ENCODE assay signal across 8 cellular contexts in genomic region chr18:44759925-44760342, GRCh38.
DNase-seq lines count a peak whose midpoint lies in the region; ATAC-seq and TF ChIP-seq lines count a peak whose summit lies in the region.

No MANE protein-coding gene starts in this region.

- no peaks in the 10 kb centered on the region for H3K36me3 Mint-ChIP-seq in activated T-helper 17 cell treated with anti-CD3 and anti-CD28 coated beads, Interleukin-2, amount 50 U/mL, for 72 hours (ENCODE audit: low read depth)

- H3K4me1 ChIP-seq in transverse colon, result peaks cover 5 to 32% (median 9%) of the 10 kb centered on the region in 4 donors

- peak; percentile 17 for DNase-seq in stimulated activated CD4-positive, alpha-beta T cell treated with anti-CD3 and anti-CD28 coated beads, Interleukin-15, amount 100 ng/mL, for 24 hours
- DNase-seq in stimulated activated CD4-positive, alpha-beta T cell treated with anti-CD3 and anti-CD28 coated beads, Interleukin-4, amount 100 ng/mL, for 1 hour, result no peak
- DNase-seq in transverse colon (no peak), dorsolateral prefrontal cortex (no peak), Right ventricle myocardium inferior (ENCODE audit: missing footprints) (no peak)
- no peak for DNase-seq in activated effector memory CD4-positive, alpha-beta T cell treated with anti-CD3 and anti-CD28 coated beads, Interleukin-2, amount 50 U/mL, for 16 hours

- H3K27me3 ChIP-seq in transverse colon, result no peaks in the 10 kb centered on the region
- H3K27me3 ChIP-seq in dorsolateral prefrontal cortex, result no peaks in the 10 kb centered on the region

- H3K36me3 ChIP-seq in transverse colon, result no peaks in the 10 kb centered on the region

- TF ChIP-seq POLR2A in transverse colon (IDR thresholded peaks at IDR 0.05), result no peak

- intact Hi-C loops in transverse colon (cut with DNase I; ENCODE audit: low total_unique reads), result no loop called here
- intact Hi-C loops in dorsolateral prefrontal cortex (cut with DNase I), result no loop called here
- intact Hi-C loops in Right ventricle myocardium inferior (cut with DNase I), result no loop called here

- H3K4me3 Mint-ChIP-seq in activated T-helper 17 cell treated with anti-CD3 and anti-CD28 coated beads, Interleukin-2, amount 50 U/mL, for 72 hours, result peak overlapping the region; percentile 73

- in situ Hi-C loops in transverse colon (cut with MboI; ENCODE audit: low pct_ligation_motif_present in 1 of 4, low pct_unique_long_range_greater_than_20kb in 1 of 4, low sequenced_read_pairs in 3 of 4), result no loop called here

- no peak overlapping the region for H3K4me3 ChIP-seq in transverse colon
- H3K4me3 ChIP-seq in dorsolateral prefrontal cortex, result no peak overlapping the region

- peak overlapping the region; percentile 91 for H3K27ac Mint-ChIP-seq in activated T-helper 17 cell treated with anti-CD3 and anti-CD28 coated beads, Interleukin-2, amount 50 U/mL, for 72 hours

- TF ChIP-seq CTCF in transverse colon (IDR thresholded peaks at IDR 0.05), result no peak
- TF ChIP-seq CTCF in dorsolateral prefrontal cortex (IDR thresholded peaks at IDR 0.05 in 54 of 56, conservative IDR thresholded peaks at IDR 0.05 in 2 of 56; ENCODE audit: low read depth in 1 of 56, partially characterized antibody in 56 of 56), result no peak

- TF ChIP-seq EP300 in transverse colon (IDR thresholded peaks at IDR 0.05; ENCODE audit: low read depth), result no peak

- H3K27ac ChIP-seq in transverse colon (peak overlapping the region; percentile 47 to 60 (median 54)), dorsolateral prefrontal cortex (no peak overlapping the region)

- H3K9me3 Mint-ChIP-seq in activated T-helper 17 cell treated with anti-CD3 and anti-CD28 coated beads, Interleukin-2, amount 50 U/mL, for 72 hours, result no peaks in the 10 kb centered on the region

- H3K9me3 ChIP-seq in transverse colon, result no peaks in the 10 kb centered on the region

- ATAC-seq in HG03103 (IDR thresholded peaks at IDR 0.05; ENCODE audit: low read depth, unreplicated experiment), result peak; percentile 53
- peak; percentile 49 for ATAC-seq in activated T-helper 17 cell treated with anti-CD3 and anti-CD28 coated beads, Interleukin-2, amount 50 U/mL, for 72 hours (replicated peaks)
- ATAC-seq in Right ventricle myocardium inferior, result no peak

- peaks cover 22% of the 10 kb centered on the region for H3K4me1 Mint-ChIP-seq in activated T-helper 17 cell treated with anti-CD3 and anti-CD28 coated beads, Interleukin-2, amount 50 U/mL, for 72 hours

- 82 to 90% methylated on average over 1 of the region's 1 CpG for WGBS in transverse colon (ENCODE audit: low coverage in 1 of 2), 2 donors

- no peaks in the 10 kb centered on the region for H3K27me3 Mint-ChIP-seq in activated T-helper 17 cell treated with anti-CD3 and anti-CD28 coated beads, Interleukin-2, amount 50 U/mL, for 72 hours

Comparison
In these comparisons a context has a peak if more than half of its experiments do, and no peak if none do; other contexts are left out.
1. H3K27ac ChIP-seq: peak in transverse colon (4 of 4); none in dorsolateral prefrontal cortex (0 of 59).